ENCODE assay signal across 3 cellular contexts in genomic region chr18:13801260-13801601, GRCh38.
TF ChIP-seq lines count a peak whose summit lies in the region.

No MANE protein-coding gene starts in this region.

TF ChIP-seq in SK-N-SH, 30 proteins besides CTCF, POLR2A, EP300 and RAD21 (continued from another document):
- TF ChIP-seq EZH2phosphoT487 (IDR thresholded peaks at IDR 0.05; ENCODE audit: borderline replicate concordance, low read depth) (no peak), TEAD4 (IDR thresholded peaks at IDR 0.05; ENCODE audit: borderline replicate concordance, insufficient read depth) (no peak), FOSL2 (IDR thresholded peaks at IDR 0.05; ENCODE audit: borderline replicate concordance, low read depth) (no peak), RFX5 (IDR thresholded peaks at IDR 0.05; ENCODE audit: low read length) (no peak), NFIC (IDR thresholded peaks at IDR 0.05; ENCODE audit: borderline replicate concordance) (no peak), MEF2A (IDR thresholded peaks at IDR 0.05; ENCODE audit: borderline replicate concordance, low read depth) (no peak)

TF ChIP-seq in SK-N-SH treated with all-trans-retinoic acid at 6 μM for 48 hours, 23 proteins besides CTCF, POLR2A, EP300 and RAD21 (continued from another document):
- no peak for TF ChIP-seq TOX (CRISPR knock-in tag; IDR thresholded peaks at IDR 0.05; ENCODE audit: borderline replicate concordance)
- no peak for TF ChIP-seq CREB5 (CRISPR knock-in tag; IDR thresholded peaks at IDR 0.05; ENCODE audit: low read depth)
- TF ChIP-seq CSRNP3 (CRISPR knock-in tag; IDR thresholded peaks at IDR 0.05): no peak
- TF ChIP-seq BACH2 (CRISPR knock-in tag; IDR thresholded peaks at IDR 0.05; ENCODE audit: borderline replicate concordance): no peak
- TF ChIP-seq GLIS3 (CRISPR knock-in tag; IDR thresholded peaks at IDR 0.05): no peak
- no peak for TF ChIP-seq TSHZ2 (CRISPR knock-in tag; IDR thresholded peaks at IDR 0.05)
- no peak for TF ChIP-seq POU6F1 (CRISPR knock-in tag; IDR thresholded peaks at IDR 0.05; ENCODE audit: borderline replicate concordance, low read depth)
- TF ChIP-seq ZFP30 (CRISPR knock-in tag; IDR thresholded peaks at IDR 0.05): no peak
- TF ChIP-seq ZNF70 (CRISPR knock-in tag; IDR thresholded peaks at IDR 0.05): no peak

TF ChIP-seq in HepG2, 621 proteins besides CTCF, POLR2A, EP300 and RAD21 (continued from another document and continues in another):
- no peak for TF ChIP-seq KIAA2018 (CRISPR knock-in tag; IDR thresholded peaks at IDR 0.05; ENCODE audit: borderline replicate concordance)
- TF ChIP-seq ZNF777 (CRISPR knock-in tag; IDR thresholded peaks at IDR 0.05): peak; percentile 53
- TF ChIP-seq TBL1XR1 (IDR thresholded peaks at IDR 0.05; ENCODE audit: borderline replicate concordance, low read length, partially characterized antibody): no peak
- TF ChIP-seq ZNF557 (CRISPR knock-in tag; IDR thresholded peaks at IDR 0.05): no peak
- no peak for TF ChIP-seq SOX5 (CRISPR knock-in tag; IDR thresholded peaks at IDR 0.05; ENCODE audit: borderline replicate concordance)
- no peak for TF ChIP-seq ZFP41 (CRISPR knock-in tag; IDR thresholded peaks at IDR 0.05; ENCODE audit: borderline replicate concordance)
- no peak for TF ChIP-seq GTF2F1 (IDR thresholded peaks at IDR 0.05; ENCODE audit: low read length)
- no peak for TF ChIP-seq FOXJ3 (CRISPR knock-in tag; IDR thresholded peaks at IDR 0.05; ENCODE audit: borderline replicate concordance)
- TF ChIP-seq FOXP4 (CRISPR knock-in tag; IDR thresholded peaks at IDR 0.05): no peak
- no peak for TF ChIP-seq ETV6 (CRISPR knock-in tag; conservative IDR thresholded peaks at IDR 0.05)
- no peak for TF ChIP-seq NFYC (CRISPR knock-in tag; IDR thresholded peaks at IDR 0.05)
- no peak for TF ChIP-seq JUNB (CRISPR knock-in tag; IDR thresholded peaks at IDR 0.05; ENCODE audit: borderline replicate concordance)
- TF ChIP-seq YEATS4 (CRISPR knock-in tag; IDR thresholded peaks at IDR 0.05; ENCODE audit: borderline replicate concordance): no peak
- TF ChIP-seq AFF4 (CRISPR knock-in tag; IDR thresholded peaks at IDR 0.05): no peak
- no peak for TF ChIP-seq ZNF382 (CRISPR knock-in tag; IDR thresholded peaks at IDR 0.05; ENCODE audit: borderline replicate concordance)
- no peak for TF ChIP-seq NCOA2 (CRISPR knock-in tag; IDR thresholded peaks at IDR 0.05)
- 0 out of 2 replicates have a peak, but pooled peaks have one; percentile 2 for TF ChIP-seq NFKB2 (CRISPR knock-in tag; IDR thresholded peaks at IDR 0.05; ENCODE audit: borderline replicate concordance)
- no peak for TF ChIP-seq RNF219 (CRISPR knock-in tag; IDR thresholded peaks at IDR 0.05)
- no peak for TF ChIP-seq PRPF4 (IDR thresholded peaks at IDR 0.05; ENCODE audit: low read depth, low read length, poor library complexity, severe bottlenecking)
- TF ChIP-seq SIN3B (IDR thresholded peaks at IDR 0.05; ENCODE audit: low read length): no peak
- no peak for TF ChIP-seq TFE3 (CRISPR knock-in tag; IDR thresholded peaks at IDR 0.05)
- no peak for TF ChIP-seq GTF3A (CRISPR knock-in tag; conservative IDR thresholded peaks at IDR 0.05)
- TF ChIP-seq ZNF770 (CRISPR knock-in tag; IDR thresholded peaks at IDR 0.05): 0 out of 2 replicates have a peak, but pooled peaks have one; percentile 2
- TF ChIP-seq ZNF274 (CRISPR knock-in tag; IDR thresholded peaks at IDR 0.05): no peak
- no peak for TF ChIP-seq NRL (CRISPR knock-in tag; IDR thresholded peaks at IDR 0.05; ENCODE audit: borderline replicate concordance)
- TF ChIP-seq ZNF530 (CRISPR knock-in tag; IDR thresholded peaks at IDR 0.05; ENCODE audit: low read depth): no peak
- no peak for TF ChIP-seq SP5 (CRISPR knock-in tag; IDR thresholded peaks at IDR 0.05; ENCODE audit: borderline replicate concordance, low read depth)
- no peak for TF ChIP-seq ZNF652 (CRISPR knock-in tag; IDR thresholded peaks at IDR 0.05; ENCODE audit: borderline replicate concordance, low read depth)
- no peak for TF ChIP-seq KDM6A (CRISPR knock-in tag; IDR thresholded peaks at IDR 0.05; ENCODE audit: low read depth)
